Comparison of ENCODE assay signal across 17 cellular contexts in genomic region chr5:127419858-127420257, GRCh38.
"Had no signal": no experiment of that assay in that cellular context is flagged by ENCODE, and none has a peak within 500 bp of the region (broad histone marks: within the 10 kb centered on the region; RNA-seq: fewer than 3 reads in every experiment).

No MANE protein-coding gene starts in this region.

- ATAC-seq: heart left ventricle; left lobe of liver; naive thymus-derived CD4-positive, alpha-beta T cell; sciatic nerve had no signal

- H3K27me3 ChIP-seq: heart left ventricle, neutrophil, stomach, thyroid gland had no signal

- H3K4me3 Mint-ChIP-seq: naive thymus-derived CD4-positive, alpha-beta T cell; nephron progenitor cell; type B pancreatic cell had no signal

- H3K27me3 Mint-ChIP-seq: type B pancreatic cell had no signal

- DNase-seq: effector CD8-positive, alpha-beta T cell; foreskin melanocyte; heart left ventricle; kidney glomerular epithelial cell; mammary epithelial cell; naive thymus-derived CD4-positive, alpha-beta T cell; nephron progenitor cell; stimulated activated CD4-positive, alpha-beta T cell treated with anti-CD3 and anti-CD28 coated beads, Interleukin-2, amount 100 ng/mL, for 24 hours; stimulated activated CD4-positive, alpha-beta T cell treated with anti-CD3 and anti-CD28 coated beads, Interleukin-4, amount 100 ng/mL, for 4 hours; stimulated activated naive CD4-positive, alpha-beta T cell; stomach; thyroid gland had no signal

- H3K27ac Mint-ChIP-seq: naive thymus-derived CD4-positive, alpha-beta T cell; nephron progenitor cell; type B pancreatic cell had no signal

- H3K9me3 Mint-ChIP-seq: naive thymus-derived CD4-positive, alpha-beta T cell; type B pancreatic cell had no signal

- H3K27ac ChIP-seq: coronary artery, heart left ventricle, neutrophil, stomach, thyroid gland had no signal

- H3K36me3 Mint-ChIP-seq: naive thymus-derived CD4-positive, alpha-beta T cell; type B pancreatic cell had no signal
